Comparison of ENCODE assay signal across 17 cellular contexts in genomic region chr9:22141906-22142305, GRCh38.
A peak's percentile ranks its signal among the peaks of the same experiment; 100 is the strongest.
DNase-seq lines count a peak whose midpoint lies in the region; ATAC-seq and TF ChIP-seq lines count a peak whose summit lies in the region.
"Had no signal": no experiment of that assay in that cellular context is flagged by ENCODE, and none has a peak within 500 bp of the region (broad histone marks: within the 10 kb centered on the region; RNA-seq: fewer than 3 reads in every experiment).

No MANE protein-coding gene starts in this region.

- H3K9me2 ChIP-seq in HCT116 (ENCODE audit: insufficient read depth): no peaks in the 10 kb centered on the region

- RAD21 ChIA-PET in HCT116 (lab: Charles Lee; ENCODE audit: low non-redundant PET in 1 of 2, low total read pairs in 2 of 2, uncharacterized antibody in 2 of 2, unreplicated experiment in 2 of 2): no interaction called here

- no TSS peak for BruUV-seq in HCT116 (replicated peaks; lab: Mats Ljungman, UMichigan)

- no peak overlapping the region for H3K4me3 ChIP-seq in HCT116 (replicated peaks in 1 of 2; ENCODE audit: low read depth in 1 of 2, low read length in 2 of 2)
- H3K4me3 ChIP-seq in neural progenitor cell: no peak overlapping the region
- no peak overlapping the region for H3K4me3 ChIP-seq in neuronal stem cell (ENCODE audit: low read length in 2 of 2)
- H3K4me3 ChIP-seq: BLaER1, psoas muscle, upper lobe of right lung had no signal

- intact Hi-C loops in HCT116 (cut with micrococcal nuclease): loop anchor here (10.0 kb wide), 1 partner anchor 57 kb away; no protein-coding TSS in a partner anchor

- no peak overlapping the region for H2BK120ac ChIP-seq in neuronal stem cell (ENCODE audit: low read depth, low read length)

- no peak overlapping the region for H3K27ac Mint-ChIP-seq in neural progenitor cell
- H3K27ac Mint-ChIP-seq: activated naive CD8-positive, alpha-beta T cell treated with anti-CD3 and anti-CD28 coated beads, Interleukin-2, amount 50 U/mL, for 24 hours had no signal

- H2AK5ac ChIP-seq in neuronal stem cell (ENCODE audit: low read depth, low read length): no peak overlapping the region

- no peaks in the 10 kb centered on the region for H3K27me3 Mint-ChIP-seq in neural progenitor cell (ENCODE audit: insufficient read depth, low read depth)

- TF ChIP-seq RAD21 in HCT116 (IDR thresholded peaks at IDR 0.05; ENCODE audit: low read depth): no peak

- H3K4ac ChIP-seq in neuronal stem cell (ENCODE audit: low read length): no peak overlapping the region

- H3K23ac ChIP-seq in neuronal stem cell (ENCODE audit: low read depth, low read length, poor library complexity): no peak overlapping the region

- H3K27ac ChIP-seq in HCT116 (ENCODE audit: low read depth, low read length) (no peak overlapping the region), neural progenitor cell (no peak overlapping the region), neuronal stem cell (replicated peaks; ENCODE audit: low read length) (no peak overlapping the region), RWPE1 (no peak overlapping the region)
- H3K27ac ChIP-seq: BLaER1, foreskin keratinocyte, psoas muscle, upper lobe of right lung had no signal

- H2BK5ac ChIP-seq in neuronal stem cell (ENCODE audit: low read length): no peak overlapping the region

- H3K79me2 ChIP-seq in HCT116 (ENCODE audit: insufficient read depth, low read length) (no peaks in the 10 kb centered on the region), neural progenitor cell (ENCODE audit: low read depth) (no peaks in the 10 kb centered on the region)

- TF ChIP-seq POLR2A in HCT116 (IDR thresholded peaks at IDR 0.05; ENCODE audit: borderline replicate concordance, extremely low read depth, insufficient read depth, insufficient read length): no peak

- H3F3A ChIP-seq in neural progenitor cell (ENCODE audit: low read depth): no peaks in the 10 kb centered on the region

- ATAC-seq in HCT116 (0 out of 2 replicates have a peak, but pooled peaks have one; percentile 25), esophagus mucosa (peak; percentile 29)
- ATAC-seq: activated naive CD8-positive, alpha-beta T cell treated with anti-CD3 and anti-CD28 coated beads, Interleukin-2, amount 50 U/mL, for 24 hours; activated T-cell treated with anti-CD3 and anti-CD28 coated beads, Interleukin-2, amount 50 U/mL, for 4 hours; psoas muscle; upper lobe of right lung had no signal

- no peaks in the 10 kb centered on the region for H3K36me3 Mint-ChIP-seq in neural progenitor cell

- no CpG with 5 or more reads among the region's 1 CpG for WGBS in neuronal stem cell (ENCODE audit: extremely low coverage in 2 of 2, insufficient read length in 2 of 2, insufficient replicate concordance in 1 of 2), 2 donors

- no peak overlapping the region for H4K91ac ChIP-seq in neuronal stem cell (ENCODE audit: low read depth, low read length, poor library complexity)

- H2AFZ ChIP-seq in HCT116 (ENCODE audit: low read depth, low read length, poor library complexity, severe bottlenecking) (no peak overlapping the region), neural progenitor cell (replicated peaks) (no peak overlapping the region), neuronal stem cell (ENCODE audit: low read length) (no peak overlapping the region)

- H3K4me2 ChIP-seq in HCT116 (ENCODE audit: low read length) (no peak overlapping the region), neural progenitor cell (no peak overlapping the region), neuronal stem cell (ENCODE audit: insufficient read depth, low read length, poor library complexity, severe bottlenecking) (no peak overlapping the region)
- H3K4me2 ChIP-seq: BLaER1 had no signal

- H3K36me3 ChIP-seq in HCT116 (ENCODE audit: control insufficient read depth in 1 of 2, insufficient read depth in 2 of 2, low read length in 2 of 2): no peaks in the 10 kb centered on the region
- no peaks in the 10 kb centered on the region for H3K36me3 ChIP-seq in neural progenitor cell
- H3K36me3 ChIP-seq in neuronal stem cell (replicated peaks in 1 of 2; ENCODE audit: control insufficient read depth in 2 of 2, insufficient read depth in 2 of 2, low read length in 2 of 2): no peaks in the 10 kb centered on the region
- H3K36me3 ChIP-seq: BLaER1, upper lobe of right lung had no signal

- peaks cover 2% of the 10 kb centered on the region for H3K4me1 Mint-ChIP-seq in neural progenitor cell

- H3K27me3 ChIP-seq in HCT116 (ENCODE audit: insufficient read depth, low read length) (no peaks in the 10 kb centered on the region), neural progenitor cell (no peaks in the 10 kb centered on the region), neuronal stem cell (ENCODE audit: control insufficient read depth in 3 of 3, insufficient read depth in 3 of 3, low read depth in 1 of 3, low read length in 3 of 3) (no peaks in the 10 kb centered on the region)
- H3K27me3 ChIP-seq: BLaER1, foreskin keratinocyte, upper lobe of right lung had no signal

- H3K79me1 ChIP-seq in neuronal stem cell (ENCODE audit: low read depth, low read length): no peaks in the 10 kb centered on the region

- H3K9ac ChIP-seq in HCT116 (ENCODE audit: low read length): no peak overlapping the region
- H3K9ac ChIP-seq in neural progenitor cell: no peak overlapping the region
- H3K9ac ChIP-seq in neuronal stem cell (ENCODE audit: low read depth, low read length, poor library complexity): no peak overlapping the region
- H3K9ac ChIP-seq: BLaER1 had no signal

- H3K4me1 ChIP-seq in HCT116 (ENCODE audit: control insufficient read depth in 1 of 2, insufficient read depth in 2 of 2, low read length in 2 of 2) (no peaks in the 10 kb centered on the region), neural progenitor cell (no peaks in the 10 kb centered on the region), neuronal stem cell (ENCODE audit: control insufficient read depth in 2 of 2, insufficient read depth in 1 of 2, low read depth in 1 of 2, low read length in 2 of 2) (no peaks in the 10 kb centered on the region)
- H3K4me1 ChIP-seq: BLaER1, psoas muscle, upper lobe of right lung had no signal

- no peak overlapping the region for H2BK12ac ChIP-seq in neuronal stem cell (ENCODE audit: low read length)

- DNase-seq in HCT116 (ENCODE audit: low read depth, low spot score) (no peak), OCI-M1 (lab: John Stamatoyannopoulos, UW) (peak; percentile 64), neural progenitor cell (ENCODE audit: low spot score) (peak; percentile 8), GM19240 (ENCODE audit: insufficient read length, low spot score) (no peak), AG08395 (ENCODE audit: low spot score) (no peak), neuronal stem cell (ENCODE audit: low spot score) (no peak), RWPE1 (ENCODE audit: low spot score) (no peak)
- DNase-seq: activated CD4-positive, alpha-beta T cell treated with anti-CD3 and anti-CD28 coated beads, Interleukin-2, amount 50 U/mL, for 1 hour; activated naive CD8-positive, alpha-beta T cell treated with anti-CD3 and anti-CD28 coated beads, Interleukin-2, amount 50 U/mL, for 24 hours; activated T-cell treated with anti-CD3 and anti-CD28 coated beads, Interleukin-2, amount 50 U/mL, for 4 hours; DMS79 treated with DMSO at 0.1 percent for 48 hours; NCI-H2227 treated with DMSO at 0.1 percent for 48 hours; psoas muscle; upper lobe of right lung had no signal

- H3K9me3 ChIP-seq in HCT116 (ENCODE audit: control insufficient read depth in 1 of 2, insufficient read depth in 1 of 2, low read depth in 1 of 2, low read length in 2 of 2) (no peaks in the 10 kb centered on the region), neural progenitor cell (ENCODE audit: low read depth) (no peaks in the 10 kb centered on the region), neuronal stem cell (replicated peaks in 1 of 2; ENCODE audit: control insufficient read depth in 2 of 2, insufficient read depth in 1 of 2, low read depth in 1 of 2, low read length in 2 of 2) (no peaks in the 10 kb centered on the region)
- H3K9me3 ChIP-seq: BLaER1, psoas muscle, upper lobe of right lung had no signal

- H3K9me3 Mint-ChIP-seq in neural progenitor cell: no peaks in the 10 kb centered on the region
- H3K9me3 Mint-ChIP-seq: activated naive CD8-positive, alpha-beta T cell treated with anti-CD3 and anti-CD28 coated beads, Interleukin-2, amount 50 U/mL, for 24 hours; activated T-cell treated with anti-CD3 and anti-CD28 coated beads, Interleukin-2, amount 50 U/mL, for 4 hours had no signal

- POLR2A ChIA-PET in HCT116 (lab: Charles Lee): interaction anchor here (0.9 to 1.7 kb wide), 3 partner anchors 17 to 133 kb away, joined by 3 to 7 read pairs (median 3); partner anchors contain the start of gene CDKN2B
- POLR2A ChIA-PET in RWPE1 (lab: Yijun Ruan, JAX; ENCODE audit: low non-redundant PET): no interaction called here

- no peak overlapping the region for H3K18ac ChIP-seq in neuronal stem cell (ENCODE audit: low read length)

- H4K20me1 ChIP-seq in HCT116 (ENCODE audit: insufficient read depth): no peaks in the 10 kb centered on the region
- no peaks in the 10 kb centered on the region for H4K20me1 ChIP-seq in neural progenitor cell (ENCODE audit: low read depth)
- H4K20me1 ChIP-seq: BLaER1 had no signal

- CTCF ChIA-PET in HCT116 (lab: Charles Lee): interaction anchor here (0.6 to 1.9 kb wide), 3 partner anchors 22 to 947 kb away, joined by 3 to 4 read pairs (median 3); no protein-coding TSS in a partner anchor
- CTCF ChIA-PET in RWPE1 (lab: Yijun Ruan, JAX): interaction anchor here (0.7 kb wide), 1 partner anchor 8 kb away, joined by 4 read pairs; no protein-coding TSS in a partner anchor

- H3K4me3 Mint-ChIP-seq in neural progenitor cell: no peak overlapping the region
- H3K4me3 Mint-ChIP-seq: activated naive CD8-positive, alpha-beta T cell treated with anti-CD3 and anti-CD28 coated beads, Interleukin-2, amount 50 U/mL, for 24 hours; activated T-cell treated with anti-CD3 and anti-CD28 coated beads, Interleukin-2, amount 50 U/mL, for 4 hours had no signal

- no peak overlapping the region for H2BK15ac ChIP-seq in neuronal stem cell (ENCODE audit: low read length)

- H4K8ac ChIP-seq in neuronal stem cell (ENCODE audit: low read depth, low read length): no peak overlapping the region

- TF ChIP-seq CTCF in HCT116 (IDR thresholded peaks at IDR 0.05 in 2 of 3, conservative IDR thresholded peaks at IDR 0.05 in 1 of 3; ENCODE audit: borderline replicate concordance in 1 of 3, insufficient read depth in 1 of 3, low read depth in 2 of 3, low read length in 2 of 3) (no peak), neural progenitor cell (IDR thresholded peaks at IDR 0.05) (no peak), RWPE1 (conservative IDR thresholded peaks at IDR 0.05; ENCODE audit: low read depth) (no peak)

- H3K14ac ChIP-seq in neuronal stem cell (ENCODE audit: low read length): no peak overlapping the region

TF ChIP-seq in HCT116, 20 proteins besides CTCF, POLR2A, EP300 and RAD21:
- TF ChIP-seq TCF7L2 (IDR thresholded peaks at IDR 0.05; ENCODE audit: borderline replicate concordance, extremely low read depth, insufficient read depth, insufficient read length): peak; percentile 22
- TF ChIP-seq ATF3 (IDR thresholded peaks at IDR 0.05): no peak

Comparison
In these comparisons a context has a peak if more than half of its experiments do, and no peak if none do; other contexts are left out.
1. DNase-seq: peak in OCI-M1 (single experiment) and neural progenitor cell (single experiment); none in HCT116 (single experiment), GM19240 (single experiment), AG08395 (single experiment), neuronal stem cell (single experiment) and RWPE1 (single experiment).